10 cellular contexts compared by ENCODE assay signal in genomic region chr11:111450480-111451320, GRCh38.
DNase-seq lines count a peak whose midpoint lies in the region; ATAC-seq and TF ChIP-seq lines count a peak whose summit lies in the region.
"Had no signal": no experiment of that assay in that cellular context is flagged by ENCODE, and none has a peak within 500 bp of the region (broad histone marks: within the 10 kb centered on the region; RNA-seq: fewer than 3 reads in every experiment).

No MANE protein-coding gene starts in this region.

- H3K27me3 ChIP-seq in OCI-LY1 (ENCODE audit: insufficient read depth, low read length) (no peaks in the 10 kb centered on the region), MG63 (no peaks in the 10 kb centered on the region)

- H3K9me3 ChIP-seq in OCI-LY1 (ENCODE audit: low read length) (no peaks in the 10 kb centered on the region), MG63 (no peaks in the 10 kb centered on the region)

- H3K27ac Mint-ChIP-seq in natural killer cell: no peak overlapping the region
- H3K27ac Mint-ChIP-seq: progenitor cell of endocrine pancreas had no signal

- H3K9me2 ChIP-seq in OCI-LY1 (ENCODE audit: low read depth, low read length): no peaks in the 10 kb centered on the region

- peak overlapping the region; percentile 3 for H3K27ac ChIP-seq in OCI-LY1 (ENCODE audit: low read depth, low read length, poor library complexity, severe bottlenecking)

- no peaks in the 10 kb centered on the region for H3K36me3 Mint-ChIP-seq in natural killer cell

- ATAC-seq in GM19395 (IDR thresholded peaks at IDR 0.05; ENCODE audit: unreplicated experiment): peak; percentile 83
- ATAC-seq in HG02943 (IDR thresholded peaks at IDR 0.05; ENCODE audit: low read depth, unreplicated experiment): peak; percentile 84
- ATAC-seq in natural killer cell: no peak

- no peaks in the 10 kb centered on the region for H4K20me1 ChIP-seq in OCI-LY1 (ENCODE audit: insufficient read depth, low read length)

- H3K36me3 ChIP-seq in OCI-LY1 (ENCODE audit: insufficient read depth, low read length) (no peaks in the 10 kb centered on the region), MG63 (no peaks in the 10 kb centered on the region)

- H3K9me3 Mint-ChIP-seq in natural killer cell: no peaks in the 10 kb centered on the region

- no peak overlapping the region for H3K4me3 Mint-ChIP-seq in natural killer cell

- H3K79me2 ChIP-seq in OCI-LY1 (ENCODE audit: insufficient read depth, low read length): no peaks in the 10 kb centered on the region

- peak overlapping the region; percentile 36; the same call in 1 of the 2 replicates for H3K4me2 ChIP-seq in OCI-LY1 (ENCODE audit: low read length)

- TF ChIP-seq CTCF in OCI-LY1 (IDR thresholded peaks at IDR 0.05; ENCODE audit: low read length) (no peak), natural killer cell (IDR thresholded peaks at IDR 0.05) (no peak)

- DNase-seq in EL (peak; percentile 27), NCI-H69 (lab: John Stamatoyannopoulos, UW) (no peak), MG63 (no peak), natural killer cell (no peak), mesenteric fat pad (ENCODE audit: low spot score) (no peak)
- DNase-seq: NCI-H146 had no signal

- peaks cover 0 to 5% of the 10 kb centered on the region in 2 donors for H3K27me3 Mint-ChIP-seq in natural killer cell (ENCODE audit: low read depth in 2 of 2)

- no peak overlapping the region for H2AFZ ChIP-seq in OCI-LY1 (ENCODE audit: low read length)

- intact Hi-C loops in natural killer cell (cut with micrococcal nuclease): no loop called here

- 0 out of 2 replicates have a peak, but pooled peaks cover 4% of the 10 kb centered on the region for H3F3A ChIP-seq in OCI-LY1 (ENCODE audit: insufficient read depth, low read length)

- H3K4me1 ChIP-seq in OCI-LY1 (ENCODE audit: insufficient read depth, low read length, severe bottlenecking): peaks cover 58% of the 10 kb centered on the region

- no peak overlapping the region for H3K4me3 ChIP-seq in OCI-LY1 (ENCODE audit: low read depth, low read length, poor library complexity, severe bottlenecking)
- no peak overlapping the region for H3K4me3 ChIP-seq in MG63

- peaks cover 15 to 16% of the 10 kb centered on the region in 2 donors for H3K4me1 Mint-ChIP-seq in natural killer cell

- peak overlapping the region; percentile 18; the same call in 1 of the 2 replicates for H3K9ac ChIP-seq in OCI-LY1 (ENCODE audit: low read length)

Comparison
In these comparisons a context has a peak if more than half of its experiments do, and no peak if none do; other contexts are left out.
1. ATAC-seq: peak in GM19395 (single experiment) and HG02943 (single experiment); none in natural killer cell (0 of 3).